20 cellular contexts compared by ENCODE assay signal in the genomic region with DNA sequence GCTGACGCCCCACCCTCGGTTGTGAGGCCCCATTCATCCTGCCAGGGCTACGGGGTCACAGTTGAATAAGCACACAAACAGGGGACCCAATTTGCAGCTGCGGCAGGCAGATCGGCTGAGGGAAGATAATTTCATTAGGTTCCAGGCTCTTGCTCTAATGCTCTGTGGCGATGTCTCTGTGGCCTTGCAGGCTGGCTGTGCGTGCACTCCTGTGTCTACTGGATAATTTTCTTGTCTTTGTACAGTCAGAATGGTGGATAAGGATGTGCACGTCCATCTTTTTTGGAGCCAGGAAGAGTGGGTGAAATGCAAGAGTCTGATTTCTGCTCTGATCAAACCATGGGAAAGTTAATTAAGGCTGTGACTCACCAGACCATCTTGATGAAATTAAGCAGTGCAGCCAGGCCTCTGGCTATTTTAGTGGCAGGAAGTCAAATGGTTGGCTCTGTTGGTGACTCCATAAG. TPM values are rescaled to one million over a fixed set of nuclear protein-coding genes. Genes with fewer than 3 reads are reported as not detected.
DNase-seq lines count a peak whose midpoint lies in the region; ATAC-seq and TF ChIP-seq lines count a peak whose summit lies in the region.
"Had no signal": no experiment of that assay in that cellular context is flagged by ENCODE, and none has a peak within 500 bp of the region (broad histone marks: within the 10 kb centered on the region; RNA-seq: fewer than 3 reads in every experiment).

No MANE protein-coding gene starts in this region.

- H3K27me3 ChIP-seq in lower lobe of right lung (ENCODE audit: low read depth): no peaks in the 10 kb centered on the region

- peak; percentile 38 for DNase-seq in COLO668 (lab: John Stamatoyannopoulos, UW; ENCODE audit: unreplicated experiment)
- peak; percentile 14 to 55 for DNase-seq in NCI-H526 (lab: John Stamatoyannopoulos, UW)
- no peak for DNase-seq in lower lobe of right lung
- DNase-seq: COR-L47, DMS153, GOT3, MG63, NCI-H1105, NCI-H1694 treated with DMSO at 0.1 percent for 48 hours, NCI-H2171, NCI-H446 treated with DMSO at 0.1 percent for 48 hours had no signal

- H3K4me3 ChIP-seq in mesodermal cell (ENCODE audit: extremely low read depth, insufficient read depth, low read length, poor library complexity, severe bottlenecking) (no peak overlapping the region), lower lobe of right lung (no peak overlapping the region)
- H3K4me3 ChIP-seq: MG63 had no signal

- intact Hi-C loops in lower lobe of right lung (cut with DNase I): no loop called here

- H3K27ac ChIP-seq in mesodermal cell (ENCODE audit: low read depth, low read length, severe bottlenecking) (peak overlapping the region; percentile 1), lower lobe of right lung (no peak overlapping the region)
- H3K27ac ChIP-seq: C4-2B, KMS-11 had no signal

- no peak for TF ChIP-seq CTCF in lower lobe of right lung (IDR thresholded peaks at IDR 0.05)

- H3K9me3 ChIP-seq in mesodermal cell (ENCODE audit: control insufficient read depth, low read length) (no peaks in the 10 kb centered on the region), lower lobe of right lung (no peaks in the 10 kb centered on the region)
- H3K9me3 ChIP-seq: MG63 had no signal

- H3K4me1 ChIP-seq in mesodermal cell (ENCODE audit: control insufficient read depth, insufficient read depth, low read length, poor library complexity, severe bottlenecking) (no peaks in the 10 kb centered on the region), lower lobe of right lung (no peaks in the 10 kb centered on the region)

- ATAC-seq in SK-N-SH treated with all-trans-retinoic acid at 6 μM for 48 hours (peak; percentile 85), lower lobe of right lung (no peak), HG03045 (IDR thresholded peaks at IDR 0.05; ENCODE audit: unreplicated experiment) (no peak), GM18517 (IDR thresholded peaks at IDR 0.05; ENCODE audit: unreplicated experiment) (no peak)
- ATAC-seq: HepG2 had no signal

- H3K36me3 ChIP-seq in mesodermal cell (ENCODE audit: control insufficient read depth, insufficient read depth, low read length) (no peaks in the 10 kb centered on the region), lower lobe of right lung (no peaks in the 10 kb centered on the region)
- H3K36me3 ChIP-seq: MG63 had no signal

- 85 to 93% methylated on average over 7 to 8 of the region's 8 CpGs for WGBS in mesodermal cell (ENCODE audit: insufficient coverage in 2 of 2), 2 experiments

TF ChIP-seq in SK-N-SH treated with all-trans-retinoic acid at 6 μM for 48 hours, 23 proteins besides CTCF, POLR2A, EP300 and RAD21:
- TF ChIP-seq, protein P1, sequence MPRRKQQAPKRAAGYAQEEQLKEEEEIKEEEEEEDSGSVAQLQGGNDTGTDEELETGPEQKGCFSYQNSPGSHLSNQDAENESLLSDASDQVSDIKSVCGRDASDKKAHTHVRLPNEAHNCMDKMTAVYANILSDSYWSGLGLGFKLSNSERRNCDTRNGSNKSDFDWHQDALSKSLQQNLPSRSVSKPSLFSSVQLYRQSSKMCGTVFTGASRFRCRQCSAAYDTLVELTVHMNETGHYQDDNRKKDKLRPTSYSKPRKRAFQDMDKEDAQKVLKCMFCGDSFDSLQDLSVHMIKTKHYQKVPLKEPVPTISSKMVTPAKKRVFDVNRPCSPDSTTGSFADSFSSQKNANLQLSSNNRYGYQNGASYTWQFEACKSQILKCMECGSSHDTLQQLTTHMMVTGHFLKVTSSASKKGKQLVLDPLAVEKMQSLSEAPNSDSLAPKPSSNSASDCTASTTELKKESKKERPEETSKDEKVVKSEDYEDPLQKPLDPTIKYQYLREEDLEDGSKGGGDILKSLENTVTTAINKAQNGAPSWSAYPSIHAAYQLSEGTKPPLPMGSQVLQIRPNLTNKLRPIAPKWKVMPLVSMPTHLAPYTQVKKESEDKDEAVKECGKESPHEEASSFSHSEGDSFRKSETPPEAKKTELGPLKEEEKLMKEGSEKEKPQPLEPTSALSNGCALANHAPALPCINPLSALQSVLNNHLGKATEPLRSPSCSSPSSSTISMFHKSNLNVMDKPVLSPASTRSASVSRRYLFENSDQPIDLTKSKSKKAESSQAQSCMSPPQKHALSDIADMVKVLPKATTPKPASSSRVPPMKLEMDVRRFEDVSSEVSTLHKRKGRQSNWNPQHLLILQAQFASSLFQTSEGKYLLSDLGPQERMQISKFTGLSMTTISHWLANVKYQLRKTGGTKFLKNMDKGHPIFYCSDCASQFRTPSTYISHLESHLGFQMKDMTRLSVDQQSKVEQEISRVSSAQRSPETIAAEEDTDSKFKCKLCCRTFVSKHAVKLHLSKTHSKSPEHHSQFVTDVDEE (CRISPR knock-in tag; IDR thresholded peaks at IDR 0.05): peak; percentile 94
- TF ChIP-seq, protein P2, sequence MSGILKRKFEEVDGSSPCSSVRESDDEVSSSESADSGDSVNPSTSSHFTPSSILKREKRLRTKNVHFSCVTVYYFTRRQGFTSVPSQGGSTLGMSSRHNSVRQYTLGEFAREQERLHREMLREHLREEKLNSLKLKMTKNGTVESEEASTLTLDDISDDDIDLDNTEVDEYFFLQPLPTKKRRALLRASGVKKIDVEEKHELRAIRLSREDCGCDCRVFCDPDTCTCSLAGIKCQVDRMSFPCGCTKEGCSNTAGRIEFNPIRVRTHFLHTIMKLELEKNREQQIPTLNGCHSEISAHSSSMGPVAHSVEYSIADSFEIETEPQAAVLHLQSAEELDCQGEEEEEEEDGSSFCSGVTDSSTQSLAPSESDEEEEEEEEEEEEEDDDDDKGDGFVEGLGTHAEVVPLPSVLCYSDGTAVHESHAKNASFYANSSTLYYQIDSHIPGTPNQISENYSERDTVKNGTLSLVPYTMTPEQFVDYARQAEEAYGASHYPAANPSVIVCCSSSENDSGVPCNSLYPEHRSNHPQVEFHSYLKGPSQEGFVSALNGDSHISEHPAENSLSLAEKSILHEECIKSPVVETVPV (CRISPR knock-in tag; IDR thresholded peaks at IDR 0.05): no peak; the same call in none of the 2 replicates
- TF ChIP-seq PPARA (CRISPR knock-in tag; IDR thresholded peaks at IDR 0.05; ENCODE audit: borderline replicate concordance) (no peak), ISL1 (CRISPR knock-in tag; IDR thresholded peaks at IDR 0.05) (peak; percentile 68), SNAI2 (CRISPR knock-in tag; IDR thresholded peaks at IDR 0.05) (0 out of 2 replicates have a peak, but pooled peaks have one; percentile 29), ZFP30 (CRISPR knock-in tag; IDR thresholded peaks at IDR 0.05) (no peak), GLIS3 (CRISPR knock-in tag; IDR thresholded peaks at IDR 0.05) (no peak), TCF4 (CRISPR knock-in tag; IDR thresholded peaks at IDR 0.05; ENCODE audit: borderline replicate concordance) (peak; percentile 93), ZNF70 (CRISPR knock-in tag; IDR thresholded peaks at IDR 0.05) (0 out of 2 replicates have a peak, but pooled peaks have one; percentile 30), ZNF8 (CRISPR knock-in tag; IDR thresholded peaks at IDR 0.05) (peak; percentile 46; the same call in 1 of the 2 replicates), ZNF565 (CRISPR knock-in tag; conservative IDR thresholded peaks at IDR 0.05; ENCODE audit: low read depth) (no peak), ZC3H10 (CRISPR knock-in tag; IDR thresholded peaks at IDR 0.05) (no peak), OSR1 (CRISPR knock-in tag; IDR thresholded peaks at IDR 0.05) (no peak), ZFP3 (CRISPR knock-in tag; IDR thresholded peaks at IDR 0.05) (peak; percentile 78; the same call in 1 of the 2 replicates), RARB (CRISPR knock-in tag; IDR thresholded peaks at IDR 0.05) (no peak), BACH2 (CRISPR knock-in tag; IDR thresholded peaks at IDR 0.05; ENCODE audit: borderline replicate concordance) (no peak), ESRRG (CRISPR knock-in tag; IDR thresholded peaks at IDR 0.05) (no peak), TOX (CRISPR knock-in tag; IDR thresholded peaks at IDR 0.05; ENCODE audit: borderline replicate concordance) (no peak), ARNTL (CRISPR knock-in tag; IDR thresholded peaks at IDR 0.05; ENCODE audit: borderline replicate concordance, low read depth) (no peak)
- TF ChIP-seq, protein P3, sequence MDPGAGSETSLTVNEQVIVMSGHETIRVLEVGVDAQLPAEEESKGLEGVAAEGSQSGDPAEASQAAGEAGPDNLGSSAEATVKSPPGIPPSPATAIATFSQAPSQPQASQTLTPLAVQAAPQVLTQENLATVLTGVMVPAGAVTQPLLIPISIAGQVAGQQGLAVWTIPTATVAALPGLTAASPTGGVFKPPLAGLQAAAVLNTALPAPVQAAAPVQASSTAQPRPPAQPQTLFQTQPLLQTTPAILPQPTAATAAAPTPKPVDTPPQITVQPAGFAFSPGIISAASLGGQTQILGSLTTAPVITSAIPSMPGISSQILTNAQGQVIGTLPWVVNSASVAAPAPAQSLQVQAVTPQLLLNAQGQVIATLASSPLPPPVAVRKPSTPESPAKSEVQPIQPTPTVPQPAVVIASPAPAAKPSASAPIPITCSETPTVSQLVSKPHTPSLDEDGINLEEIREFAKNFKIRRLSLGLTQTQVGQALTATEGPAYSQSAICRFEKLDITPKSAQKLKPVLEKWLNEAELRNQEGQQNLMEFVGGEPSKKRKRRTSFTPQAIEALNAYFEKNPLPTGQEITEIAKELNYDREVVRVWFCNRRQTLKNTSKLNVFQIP (CRISPR knock-in tag; IDR thresholded peaks at IDR 0.05; ENCODE audit: borderline replicate concordance, low read depth): no peak
- TF ChIP-seq, protein P4, sequence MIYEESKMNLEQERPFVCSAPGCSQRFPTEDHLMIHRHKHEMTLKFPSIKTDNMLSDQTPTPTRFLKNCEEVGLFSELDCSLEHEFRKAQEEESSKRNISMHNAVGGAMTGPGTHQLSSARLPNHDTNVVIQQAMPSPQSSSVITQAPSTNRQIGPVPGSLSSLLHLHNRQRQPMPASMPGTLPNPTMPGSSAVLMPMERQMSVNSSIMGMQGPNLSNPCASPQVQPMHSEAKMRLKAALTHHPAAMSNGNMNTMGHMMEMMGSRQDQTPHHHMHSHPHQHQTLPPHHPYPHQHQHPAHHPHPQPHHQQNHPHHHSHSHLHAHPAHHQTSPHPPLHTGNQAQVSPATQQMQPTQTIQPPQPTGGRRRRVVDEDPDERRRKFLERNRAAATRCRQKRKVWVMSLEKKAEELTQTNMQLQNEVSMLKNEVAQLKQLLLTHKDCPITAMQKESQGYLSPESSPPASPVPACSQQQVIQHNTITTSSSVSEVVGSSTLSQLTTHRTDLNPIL (CRISPR knock-in tag; IDR thresholded peaks at IDR 0.05; ENCODE audit: low read depth): 0 out of 2 replicates have a peak, but pooled peaks have one; percentile 19

RNA-seq across cellular contexts. Expression of a gene that starts 39.2 kb away (rescaled TPM):
- polyA plus RNA-seq in mesodermal cell (2013, experiment 1 of 2): 2.7 TPM
- 0.71 TPM for polyA plus RNA-seq in mesodermal cell (2013, experiment 2 of 2)
- total RNA-seq in lower lobe of right lung: not detected
- total RNA-seq: HepG2, SK-MEL-5 had no signal
- polyA plus RNA-seq: AG04450 had no signal
